Comparison of ENCODE assay signal across 8 cellular contexts in the genomic region with DNA sequence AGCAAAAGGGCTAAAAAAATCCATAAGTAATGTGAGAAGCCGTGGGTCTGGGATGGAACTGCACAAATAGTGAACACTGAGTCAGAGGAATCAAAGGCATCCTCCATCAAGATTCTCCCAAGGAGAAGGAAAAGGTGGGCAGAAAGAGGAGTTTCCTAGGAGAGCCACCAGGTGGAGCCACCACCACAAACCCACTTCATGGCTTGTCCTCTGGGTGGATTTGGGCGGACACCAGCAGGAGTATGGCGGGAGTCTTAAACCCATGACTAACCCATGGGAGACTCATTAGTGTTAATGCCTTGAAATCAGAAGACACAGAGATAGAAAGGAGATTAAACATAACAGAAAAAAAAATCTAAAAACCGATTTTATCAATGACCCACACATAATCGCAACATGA.
DNase-seq lines count a peak whose midpoint lies in the region; ATAC-seq and TF ChIP-seq lines count a peak whose summit lies in the region.

No MANE protein-coding gene starts in this region.

- H3K4me1 ChIP-seq in breast epithelium: no peaks in the 10 kb centered on the region

- H3K4me3 Mint-ChIP-seq in T-helper 2 cell treated with Interferon-gamma antibody and Interleukin-4, amounts not matched to agents 5 μg/mL and 100 μg/mL, for 36 hours: no peak overlapping the region

- no peaks in the 10 kb centered on the region for H3K27me3 Mint-ChIP-seq in T-helper 2 cell treated with Interferon-gamma antibody and Interleukin-4, amounts not matched to agents 5 μg/mL and 100 μg/mL, for 36 hours (ENCODE audit: low read depth)

- H3K4me3 ChIP-seq in breast epithelium: no peak overlapping the region

- no peaks in the 10 kb centered on the region for H3K9me3 Mint-ChIP-seq in T-helper 2 cell treated with Interferon-gamma antibody and Interleukin-4, amounts not matched to agents 5 μg/mL and 100 μg/mL, for 36 hours

- DNase-seq in NCI-H187 (lab: John Stamatoyannopoulos, UW) (peak; percentile 25 to 29), NCI-H187 treated with DMSO at 0.1 percent for 48 hours (lab: John Stamatoyannopoulos, UW) (no peak), Kasumi-1 (lab: John Stamatoyannopoulos, UW) (peak; percentile 49 to 54), breast epithelium (ENCODE audit: low spot score in 2 of 2) (peak in 1 of 2 donors; percentile 49), kidney tubule cell (ENCODE audit: low spot score) (peak; percentile 75)
- DNase-seq in T-helper 2 cell treated with Interferon-gamma antibody and Interleukin-4, amounts not matched to agents 5 μg/mL and 100 μg/mL, for 36 hours (ENCODE audit: low spot score): no peak
- DNase-seq in stimulated activated CD8-positive, alpha-beta memory T cell treated with anti-CD3 and anti-CD28 coated beads, Interleukin-2, amount 100 ng/mL, for 48 hours (ENCODE audit: low read depth in 2 of 2): peak; percentile 20 to 23

- TF ChIP-seq POLR2A in breast epithelium (IDR thresholded peaks at IDR 0.05): no peak

- H3K36me3 ChIP-seq in breast epithelium: no peaks in the 10 kb centered on the region

- peak; percentile 29 to 47 (median 40) for TF ChIP-seq CTCF in breast epithelium (IDR thresholded peaks at IDR 0.05)

- H3K4me1 Mint-ChIP-seq in T-helper 2 cell treated with Interferon-gamma antibody and Interleukin-4, amounts not matched to agents 5 μg/mL and 100 μg/mL, for 36 hours (ENCODE audit: low read depth): peaks cover 51% of the 10 kb centered on the region

- peak overlapping the region; percentile 60 for H3K27ac Mint-ChIP-seq in T-helper 2 cell treated with Interferon-gamma antibody and Interleukin-4, amounts not matched to agents 5 μg/mL and 100 μg/mL, for 36 hours

- no peak for ATAC-seq in HG02610 (IDR thresholded peaks at IDR 0.05; ENCODE audit: unreplicated experiment)

- H3K9me3 ChIP-seq in breast epithelium: no peaks in the 10 kb centered on the region

- H3K36me3 Mint-ChIP-seq in T-helper 2 cell treated with Interferon-gamma antibody and Interleukin-4, amounts not matched to agents 5 μg/mL and 100 μg/mL, for 36 hours (ENCODE audit: low read depth): peaks cover 33% of the 10 kb centered on the region

- intact Hi-C loops in breast epithelium (cut with DNase I; ENCODE audit: low total_unique reads): no loop called here

- peaks cover 0 to 24% of the 10 kb centered on the region in 2 donors for H3K27me3 ChIP-seq in breast epithelium

- no peak overlapping the region for H3K27ac ChIP-seq in breast epithelium

Comparison
In these comparisons a context has a peak if more than half of its experiments do, and no peak if none do; other contexts are left out.
1. DNase-seq: peak in NCI-H187 (2 of 2), Kasumi-1 (2 of 2), kidney tubule cell (single experiment) and stimulated activated CD8-positive, alpha-beta memory T cell treated with anti-CD3 and anti-CD28 coated beads, Interleukin-2, amount 100 ng/mL, for 48 hours (2 of 2); none in NCI-H187 treated with DMSO at 0.1 percent for 48 hours (single experiment) and T-helper 2 cell treated with Interferon-gamma antibody and Interleukin-4, amounts not matched to agents 5 μg/mL and 100 μg/mL, for 36 hours (single experiment).